ENCODE assay signal across 9 cellular contexts in the genomic region with DNA sequence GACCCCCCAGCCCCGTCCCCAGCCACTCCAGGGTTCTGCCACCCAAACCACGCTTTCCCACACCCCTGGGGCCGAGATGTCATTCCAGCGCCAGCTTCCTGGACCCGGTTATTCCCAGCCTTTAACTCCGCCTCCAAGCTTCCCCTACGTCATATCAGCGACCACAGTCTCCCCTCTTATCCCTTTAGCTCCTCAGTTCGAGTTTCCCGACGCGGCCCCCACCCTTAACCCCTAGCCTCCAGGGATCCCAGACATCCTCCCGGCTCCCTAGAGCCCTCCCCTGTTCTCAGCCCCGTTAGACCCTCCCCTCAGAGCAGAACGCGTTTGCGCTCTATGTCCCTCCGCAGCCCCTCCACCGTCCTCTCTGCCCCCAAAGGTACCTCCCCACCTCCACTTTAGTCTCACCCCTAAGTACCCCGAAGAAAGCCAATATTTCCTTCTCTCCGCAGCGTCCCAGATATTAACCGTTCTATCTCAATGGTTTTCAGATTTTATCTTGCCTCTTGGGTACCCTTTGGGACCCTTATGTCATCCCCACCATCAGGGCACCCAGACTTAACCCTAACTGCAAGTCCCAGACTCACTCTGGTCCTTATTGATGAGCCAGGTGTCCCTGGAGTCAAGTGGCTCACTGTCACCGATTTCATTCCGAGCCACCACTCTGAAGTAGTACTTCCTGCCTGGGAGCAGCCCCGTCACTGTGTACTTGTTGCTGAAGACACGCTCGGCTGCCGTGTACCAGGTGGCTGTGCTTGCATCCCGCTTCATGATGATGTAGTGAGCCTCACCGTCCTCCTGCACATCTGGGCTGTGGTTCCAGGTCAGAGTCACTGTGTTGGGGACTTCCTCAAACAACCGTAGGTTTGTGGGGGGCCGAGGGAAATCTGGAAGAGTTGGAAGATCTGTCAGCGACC. TPM values are rescaled to one million over a fixed set of nuclear protein-coding genes. Genes with fewer than 3 reads are reported as not detected.
DNase-seq lines count a peak whose midpoint lies in the region; ATAC-seq, FAIRE-seq and TF ChIP-seq lines count a peak whose summit lies in the region.
"Had no signal": no experiment of that assay in that cellular context is flagged by ENCODE, and none has a peak within 500 bp of the region (broad histone marks: within the 10 kb centered on the region; RNA-seq: fewer than 3 reads in every experiment).

No MANE protein-coding gene starts in this region.

- TF ChIP-seq POLR2A in endothelial cell of umbilical vein (IDR thresholded peaks at IDR 0.05; ENCODE audit: low read depth, low read length), result no peak

- peak overlapping the region; percentile 81 for H3K27ac Mint-ChIP-seq in activated CD8-positive, alpha-beta T cell treated with anti-CD3 and anti-CD28 coated beads for 36 hours

- FAIRE-seq in endothelial cell of umbilical vein (lab: Jason Lieb, UNC), result peak; percentile 42
- FAIRE-seq: TTC549 had no signal

- H4K20me1 ChIP-seq in endothelial cell of umbilical vein (replicated peaks; ENCODE audit: control insufficient read depth, extremely low read depth, insufficient read depth, low read length), result no peaks in the 10 kb centered on the region

- BruUV-seq in endothelial cell of umbilical vein (replicated peaks; lab: Mats Ljungman, UMichigan), result TSS peak; percentile 38

- H3K9me3 Mint-ChIP-seq in activated CD8-positive, alpha-beta T cell treated with anti-CD3 and anti-CD28 coated beads for 36 hours, result no peaks in the 10 kb centered on the region

- H3K9me1 ChIP-seq in endothelial cell of umbilical vein (replicated peaks; ENCODE audit: control insufficient read depth, extremely low read depth, insufficient read depth, low read length), result no peaks in the 10 kb centered on the region

- H2AFZ ChIP-seq in endothelial cell of umbilical vein (ENCODE audit: low read depth, low read length), result peak overlapping the region; percentile 82

- CTCF ChIA-PET in activated CD8-positive, alpha-beta T cell treated with anti-CD3 and anti-CD28 coated beads for 36 hours (lab: Charles Lee), result interaction anchor here (0.9 to 6.0 kb wide), 3 partner anchors 14 to 25 kb away, joined by 3 to 51 read pairs (median 3); no protein-coding TSS in a partner anchor
- CTCF ChIA-PET in endothelial cell of umbilical vein (lab: Charles Lee), result interaction anchor here (0.6 to 3.5 kb wide), 5 partner anchors 15 to 463 kb away, joined by 3 to 20 read pairs (median 3); partner anchors contain the start of gene UEVLD

- no peaks in the 10 kb centered on the region for H3K79me2 ChIP-seq in endothelial cell of umbilical vein (ENCODE audit: control insufficient read depth, insufficient read depth, low read length)

- H3K27me3 Mint-ChIP-seq in activated CD8-positive, alpha-beta T cell treated with anti-CD3 and anti-CD28 coated beads for 36 hours, result peaks cover 1% of the 10 kb centered on the region

- H3K27me3 ChIP-seq in endothelial cell of umbilical vein (ENCODE audit: control insufficient read depth in 2 of 2, insufficient read depth in 2 of 2, low read length in 2 of 2) (peaks cover 16 to 26% of the 10 kb centered on the region in 2 experiments), thymus (ENCODE audit: control insufficient read depth, insufficient read depth) (peaks cover 6% of the 10 kb centered on the region)

- H3K27ac ChIP-seq in endothelial cell of umbilical vein (ENCODE audit: insufficient read depth, low read depth, low read length), result no peak overlapping the region
- H3K27ac ChIP-seq in thymus (ENCODE audit: low read depth), result no peak overlapping the region

- no peaks in the 10 kb centered on the region for H3K36me3 Mint-ChIP-seq in activated CD8-positive, alpha-beta T cell treated with anti-CD3 and anti-CD28 coated beads for 36 hours (ENCODE audit: low read depth)

- intact Hi-C loops in activated CD8-positive, alpha-beta T cell treated with anti-CD3 and anti-CD28 coated beads for 36 hours (cut with micrococcal nuclease), result no loop called here
- intact Hi-C loops in endothelial cell of umbilical vein (cut with micrococcal nuclease), result loop anchor here (2.0 to 5.0 kb wide), 2 partner anchors 16 to 1694 kb away; partner anchors contain the start of gene PLEKHA7

- H3K4me2 ChIP-seq in endothelial cell of umbilical vein (ENCODE audit: insufficient read depth, low read length), result no peak overlapping the region

- WGBS in thymus, result 7% methylated on average over 34 of the region's 34 CpGs

- dilution Hi-C loops in endothelial cell of umbilical vein (cut with MboI; ENCODE audit: extremely low pct_ligation_motif_present, low sequenced_read_pairs), result no loop called here

- H3K9ac ChIP-seq in endothelial cell of umbilical vein (replicated peaks; ENCODE audit: extremely low read depth, insufficient read depth, low read length), result no peak overlapping the region

- peak overlapping the region; percentile 69 for H3K4me3 Mint-ChIP-seq in activated CD8-positive, alpha-beta T cell treated with anti-CD3 and anti-CD28 coated beads for 36 hours

- TF ChIP-seq CTCF in activated CD8-positive, alpha-beta T cell treated with anti-CD3 and anti-CD28 coated beads for 36 hours (IDR thresholded peaks at IDR 0.05), result no peak
- no peak for TF ChIP-seq CTCF in endothelial cell of umbilical vein (IDR thresholded peaks at IDR 0.05; ENCODE audit: extremely low read depth in 1 of 2, insufficient read depth in 1 of 2, low read depth in 1 of 2, low read length in 2 of 2)

- H3K9me3 ChIP-seq in endothelial cell of umbilical vein (replicated peaks; ENCODE audit: control insufficient read depth, insufficient read depth, low read length) (no peaks in the 10 kb centered on the region), thymus (ENCODE audit: control insufficient read depth) (no peaks in the 10 kb centered on the region)

- ATAC-seq in activated CD8-positive, alpha-beta T cell treated with anti-CD3 and anti-CD28 coated beads for 36 hours, result peak; percentile 81
- no peak for ATAC-seq in HG03039 (IDR thresholded peaks at IDR 0.05; ENCODE audit: unreplicated experiment)

- POLR2A ChIA-PET in activated CD8-positive, alpha-beta T cell treated with anti-CD3 and anti-CD28 coated beads for 36 hours (lab: Charles Lee), result interaction anchor here (0.9 to 1.0 kb wide), 3 partner anchors 8 to 180 kb away, joined by 3 read pairs; partner anchors contain the start of genes TMEM86A and TSG101
- POLR2A ChIA-PET in endothelial cell of umbilical vein (lab: Charles Lee), result no interaction called here

- H3K4me1 ChIP-seq in endothelial cell of umbilical vein (ENCODE audit: control insufficient read depth, extremely low read depth, insufficient read depth, low read length) (peaks cover 6% of the 10 kb centered on the region), thymus (ENCODE audit: control insufficient read depth, insufficient read depth, low read length) (peaks cover 3% of the 10 kb centered on the region)

- DNase-seq in GM19238 (ENCODE audit: insufficient read length, low spot score) (peak; percentile 53), NCI-H187 (lab: John Stamatoyannopoulos, UW) (peak; percentile 24 to 26), endothelial cell of umbilical vein (ENCODE audit: low read depth, low spot score) (peak; percentile 32), mucosa of gallbladder (ENCODE audit: low spot score) (peak; percentile 68), A172 (ENCODE audit: low spot score) (no peak)
- DNase-seq in activated CD8-positive, alpha-beta T cell treated with anti-CD3 and anti-CD28 coated beads for 36 hours, result peak; percentile 63

- H3K4me3 ChIP-seq in endothelial cell of umbilical vein (replicated peaks in 1 of 3; ENCODE audit: insufficient read depth in 1 of 3, low read depth in 1 of 3, low read length in 3 of 3), result peak overlapping the region in 2 of 3 experiments; percentile 25 to 55
- peak overlapping the region; percentile 49 for H3K4me3 ChIP-seq in thymus (ENCODE audit: low read length)

- H3K4me1 Mint-ChIP-seq in activated CD8-positive, alpha-beta T cell treated with anti-CD3 and anti-CD28 coated beads for 36 hours (ENCODE audit: low read depth), result peaks cover 17% of the 10 kb centered on the region

- H3K36me3 ChIP-seq in endothelial cell of umbilical vein (ENCODE audit: control insufficient read depth in 2 of 2, extremely low read depth in 1 of 2, insufficient read depth in 2 of 2, low read length in 2 of 2), result no peaks in the 10 kb centered on the region
- H3K36me3 ChIP-seq in thymus (ENCODE audit: control insufficient read depth, insufficient read depth), result peaks cover 5% of the 10 kb centered on the region

TF ChIP-seq in endothelial cell of umbilical vein, 7 proteins besides CTCF, POLR2A, EP300 and RAD21 (continues in another document):
- TF ChIP-seq JUN (IDR thresholded peaks at IDR 0.05; ENCODE audit: borderline replicate concordance, insufficient read depth, insufficient read length, low read depth), result no peak
- TF ChIP-seq MYC (IDR thresholded peaks at IDR 0.05; ENCODE audit: low read depth, low read length), result no peak

RNA-seq across cellular contexts. Expression of gene TMEM86A, which starts 8.0 kb away (rescaled TPM):
- under 1 TPM; 0.11 to 0.34 TPM for total RNA-seq in activated CD8-positive, alpha-beta T cell treated with anti-CD3 and anti-CD28 coated beads for 36 hours
- 2.5 and 2.6 TPM in 2 replicates for total RNA-seq in endothelial cell of umbilical vein
- polyA plus RNA-seq in endothelial cell of umbilical vein, result 2.1 and 3.8 TPM in 2 replicates
- polyA plus RNA-seq in endothelial cell of umbilical vein (2011; cell fraction: cytosol; rRNA removed), result 1.2 and 1.3 TPM in 2 replicates
- polyA plus RNA-seq in endothelial cell of umbilical vein (2011; cell fraction: nucleus; rRNA removed), result 1.4 and 2.0 TPM in 2 replicates
- 2.2 and 3.1 TPM in 2 replicates for polyA plus RNA-seq in endothelial cell of umbilical vein (2012)
- polyA minus RNA-seq in endothelial cell of umbilical vein, result 4.4 and 5.8 TPM in 2 replicates
- not detected for polyA minus RNA-seq in endothelial cell of umbilical vein (2011; cell fraction: cytosol; rRNA and poly(A)+ RNA removed)
- 4.3 and 4.9 TPM in 2 replicates for polyA minus RNA-seq in endothelial cell of umbilical vein (2011; cell fraction: nucleus; rRNA and poly(A)+ RNA removed)
- 20.1 TPM for total RNA-seq in mucosa of gallbladder
- 1.9 TPM for polyA plus RNA-seq in thymus
- total RNA-seq in A172 (2014; rRNA removed; shearing (Covaris generic)), result 1.7 and 2.8 TPM in 2 replicates

RNA-seq across cellular contexts. Expression of gene IGSF22, which starts 19.4 kb away (rescaled TPM):
- total RNA-seq in activated CD8-positive, alpha-beta T cell treated with anti-CD3 and anti-CD28 coated beads for 36 hours, result 1 to 10 TPM in 1 of 2 experiments, under 1 TPM in 1; 0.43 to 1.4 TPM
- total RNA-seq in endothelial cell of umbilical vein (not detected in 2 replicates), mucosa of gallbladder (4.9 TPM)
- polyA plus RNA-seq in endothelial cell of umbilical vein (not detected in 2 replicates), thymus (0.57 TPM)
- 0.01 TPM in 1 of 2 replicates, not detected in the other for polyA plus RNA-seq in endothelial cell of umbilical vein (2011; cell fraction: cytosol; rRNA removed)
- 0.15 and 0.17 TPM in 2 replicates for polyA plus RNA-seq in endothelial cell of umbilical vein (2011; cell fraction: nucleus; rRNA removed)
- not detected in 2 replicates for polyA plus RNA-seq in endothelial cell of umbilical vein (2012)
- polyA minus RNA-seq in endothelial cell of umbilical vein, result not detected in 2 replicates
- polyA minus RNA-seq in endothelial cell of umbilical vein (2011; cell fraction: cytosol; rRNA and poly(A)+ RNA removed), result not detected
- polyA minus RNA-seq in endothelial cell of umbilical vein (2011; cell fraction: nucleus; rRNA and poly(A)+ RNA removed), result not detected in 2 replicates
- not detected in 2 replicates for total RNA-seq in A172 (2014; rRNA removed; shearing (Covaris generic))
